ENCODE assay signal across 8 cellular contexts in the genomic region with DNA sequence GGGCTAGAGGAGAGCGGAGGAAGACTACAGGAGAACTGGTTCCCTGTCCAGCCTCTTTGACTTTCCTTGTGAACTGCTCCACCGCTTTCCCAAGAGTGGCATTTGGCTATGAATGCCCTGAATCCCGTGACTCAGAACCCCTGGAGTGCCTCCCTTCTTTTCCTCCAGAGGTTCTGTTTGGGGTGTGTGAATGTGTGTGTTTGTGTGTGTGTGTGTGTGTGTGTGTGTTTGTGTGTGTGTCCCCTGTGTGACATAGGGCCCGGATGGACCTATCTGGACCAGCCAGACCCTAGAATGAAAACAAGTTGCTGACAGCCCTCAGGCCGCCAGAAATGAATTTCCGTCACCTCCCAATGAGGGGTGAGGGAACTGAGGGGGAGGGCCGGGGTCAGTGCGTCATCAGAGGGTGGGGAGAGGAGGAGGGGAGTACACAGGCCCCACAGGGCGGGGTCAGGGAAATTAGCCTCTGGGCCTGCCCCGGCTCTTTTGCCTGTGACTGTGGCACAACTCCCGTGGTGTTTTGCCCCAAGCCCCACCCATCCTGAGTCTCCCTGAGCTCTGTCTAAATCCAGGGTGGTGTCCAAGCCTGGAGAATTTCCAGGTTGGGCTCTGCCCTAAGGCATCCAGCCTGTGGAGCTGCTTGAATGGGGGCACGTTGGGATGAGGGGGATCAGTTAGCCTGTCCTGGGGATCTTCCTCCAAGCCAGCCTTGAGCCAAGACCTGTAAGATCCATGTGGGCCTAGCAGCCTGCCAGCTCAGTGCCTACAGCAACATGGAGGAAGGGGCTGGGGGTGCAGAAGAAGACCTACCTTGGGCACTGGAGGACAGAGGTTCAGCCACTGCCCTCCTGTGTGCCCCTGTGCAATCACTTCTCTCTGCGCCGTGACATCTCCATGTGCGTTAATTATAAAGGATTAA. TPM values are rescaled to one million over a fixed set of nuclear protein-coding genes. Genes with fewer than 3 reads are reported as not detected.
A peak's percentile ranks its signal among the peaks of the same experiment; 100 is the strongest.
DNase-seq lines count a peak whose midpoint lies in the region; ATAC-seq lines count a peak whose summit lies in the region.

No MANE protein-coding gene starts in this region.

- H3K36me3 ChIP-seq in skeletal muscle tissue (ENCODE audit: control insufficient read depth in 3 of 3, insufficient read depth in 3 of 3, low read length in 3 of 3), result no peaks in the 10 kb centered on the region

- H3K27ac ChIP-seq in skeletal muscle tissue (ENCODE audit: low read depth, low read length), result peak overlapping the region; percentile 77

- peaks cover 35 to 43% (median 39%) of the 10 kb centered on the region in 3 donors for H3K4me1 ChIP-seq in skeletal muscle tissue (ENCODE audit: control insufficient read depth in 3 of 3, insufficient read depth in 3 of 3, low read length in 3 of 3)

- DNase-seq in CD1c-positive myeloid dendritic cell (ENCODE audit: extremely low spot score), result peak; percentile 51
- peak; percentile 89 to 92 for DNase-seq in NCI-H526 (lab: John Stamatoyannopoulos, UW)
- peak; percentile 96 for DNase-seq in brain pericyte (ENCODE audit: low read depth, low spot score)
- peak; percentile 94 for DNase-seq in iPS-NIHi7 (ENCODE audit: extremely low spot score)

- H3K9ac ChIP-seq in skeletal muscle tissue (ENCODE audit: low read depth in 1 of 3, low read length in 3 of 3), result peak overlapping the region; percentile 40 to 57 (median 53)

- ATAC-seq in GM21360 (IDR thresholded peaks at IDR 0.05; ENCODE audit: unreplicated experiment) (peak; percentile 51), GM19395 (IDR thresholded peaks at IDR 0.05; ENCODE audit: unreplicated experiment) (no peak), HG03280 (IDR thresholded peaks at IDR 0.05; ENCODE audit: unreplicated experiment) (no peak)

- no peaks in the 10 kb centered on the region for H3K27me3 ChIP-seq in skeletal muscle tissue (ENCODE audit: control insufficient read depth in 3 of 3, insufficient read depth in 3 of 3, low read length in 3 of 3)

- H3K9me3 ChIP-seq in skeletal muscle tissue (ENCODE audit: control insufficient read depth in 3 of 3, low read length in 3 of 3), result no peaks in the 10 kb centered on the region

- peak overlapping the region in 1 of 3 donors; percentile 16 for H3K4me3 ChIP-seq in skeletal muscle tissue (ENCODE audit: low read length in 3 of 3)

RNA-seq across cellular contexts. Expression of a gene that starts 15.2 kb away (rescaled TPM):
- total RNA-seq in skeletal muscle tissue, result 44.4 TPM

RNA-seq across cellular contexts. Expression of a gene that starts 57.9 kb away (rescaled TPM):
- 0.52 TPM for total RNA-seq in skeletal muscle tissue
